ENCODE assay signal across 1 cellular context in the genomic region with DNA sequence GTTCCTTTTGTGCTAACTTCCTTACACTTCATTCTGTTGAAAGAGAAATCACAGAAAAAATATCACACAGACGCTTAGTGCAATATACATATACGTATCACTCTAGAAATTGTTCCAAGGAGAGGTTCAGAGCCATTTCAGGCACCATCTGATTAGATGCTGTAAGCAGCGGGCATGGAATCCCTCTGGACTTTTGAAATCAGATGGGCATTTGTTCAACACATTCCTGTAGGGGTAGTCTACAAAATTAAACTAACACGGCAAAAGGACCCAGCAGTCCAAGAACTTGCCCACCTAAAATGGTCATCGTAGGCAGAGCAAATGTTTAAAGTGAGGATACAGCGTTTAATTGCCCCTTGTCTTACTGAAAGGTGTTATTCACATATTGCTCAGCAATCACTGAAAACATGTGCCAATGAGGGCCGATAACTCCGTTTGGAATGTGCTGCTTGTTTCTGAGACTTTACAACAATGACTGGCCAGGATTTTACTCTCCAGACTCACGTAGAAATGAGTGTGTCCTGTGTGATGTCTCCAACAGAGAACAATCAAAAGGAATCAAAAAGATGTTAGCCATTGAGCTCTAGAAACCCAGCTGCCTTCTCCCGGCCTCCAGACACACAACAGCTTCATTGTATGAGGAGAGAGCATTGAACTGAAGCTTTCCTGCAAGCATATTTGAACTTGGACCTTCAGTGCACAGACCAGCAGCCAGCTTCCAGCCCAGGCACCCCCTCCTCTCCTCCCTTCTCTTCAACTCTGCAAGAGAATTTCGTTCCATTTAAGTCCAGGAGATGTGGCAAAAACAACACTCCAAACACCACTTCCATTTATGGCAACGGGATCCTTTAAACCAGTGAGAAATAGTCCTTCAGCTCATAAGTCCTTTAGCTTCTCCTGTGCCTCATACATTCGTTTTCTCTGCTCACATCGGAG.
TF ChIP-seq lines count a peak whose summit lies in the region.

No MANE protein-coding gene starts in this region.

TF ChIP-seq in SK-N-SH, 30 proteins besides CTCF, POLR2A, EP300 and RAD21 (continued from another document):
- TF ChIP-seq, protein P1, sequence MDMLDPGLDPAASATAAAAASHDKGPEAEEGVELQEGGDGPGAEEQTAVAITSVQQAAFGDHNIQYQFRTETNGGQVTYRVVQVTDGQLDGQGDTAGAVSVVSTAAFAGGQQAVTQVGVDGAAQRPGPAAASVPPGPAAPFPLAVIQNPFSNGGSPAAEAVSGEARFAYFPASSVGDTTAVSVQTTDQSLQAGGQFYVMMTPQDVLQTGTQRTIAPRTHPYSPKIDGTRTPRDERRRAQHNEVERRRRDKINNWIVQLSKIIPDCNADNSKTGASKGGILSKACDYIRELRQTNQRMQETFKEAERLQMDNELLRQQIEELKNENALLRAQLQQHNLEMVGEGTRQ (IDR thresholded peaks at IDR 0.05; ENCODE audit: borderline replicate concordance, low read depth, low read length): no peak
- peak; percentile 50 for TF ChIP-seq JUND (IDR thresholded peaks at IDR 0.05)
- TF ChIP-seq TEAD4 (IDR thresholded peaks at IDR 0.05; ENCODE audit: borderline replicate concordance, insufficient read depth): peak; percentile 33; the same call in 1 of the 2 replicates
- TF ChIP-seq GABPA (IDR thresholded peaks at IDR 0.05; ENCODE audit: low read depth): no peak
- TF ChIP-seq, protein P2, sequence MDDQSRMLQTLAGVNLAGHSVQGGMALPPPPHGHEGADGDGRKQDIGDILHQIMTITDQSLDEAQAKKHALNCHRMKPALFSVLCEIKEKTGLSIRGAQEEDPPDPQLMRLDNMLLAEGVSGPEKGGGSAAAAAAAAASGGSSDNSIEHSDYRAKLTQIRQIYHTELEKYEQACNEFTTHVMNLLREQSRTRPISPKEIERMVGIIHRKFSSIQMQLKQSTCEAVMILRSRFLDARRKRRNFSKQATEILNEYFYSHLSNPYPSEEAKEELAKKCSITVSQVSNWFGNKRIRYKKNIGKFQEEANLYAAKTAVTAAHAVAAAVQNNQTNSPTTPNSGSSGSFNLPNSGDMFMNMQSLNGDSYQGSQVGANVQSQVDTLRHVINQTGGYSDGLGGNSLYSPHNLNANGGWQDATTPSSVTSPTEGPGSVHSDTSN (IDR thresholded peaks at IDR 0.05): peak; percentile 15
- TF ChIP-seq NFIC (IDR thresholded peaks at IDR 0.05; ENCODE audit: borderline replicate concordance): peak; percentile 82
